7 cellular contexts compared by ENCODE assay signal in the genomic region with DNA sequence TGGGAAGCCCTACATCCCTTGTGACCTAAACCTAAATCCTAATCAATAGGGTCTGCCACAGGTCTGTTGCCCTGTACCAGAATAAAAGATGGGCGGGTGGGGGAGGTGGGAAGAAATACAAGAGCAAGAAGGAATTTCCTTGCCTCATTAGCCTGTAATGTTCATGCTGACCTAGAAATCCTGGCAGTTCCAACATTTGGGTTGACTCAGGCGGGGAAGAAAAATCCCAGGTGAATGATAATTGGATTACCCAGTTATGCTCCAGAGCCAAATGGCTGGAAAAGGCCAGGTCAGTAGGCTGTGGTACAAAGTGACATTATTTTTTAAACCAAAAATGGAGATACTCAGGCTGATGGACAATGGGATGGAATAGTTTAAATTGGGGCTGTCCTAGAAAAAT. TPM values are rescaled to one million over a fixed set of nuclear protein-coding genes. Genes with fewer than 3 reads are reported as not detected.
DNase-seq lines count a peak whose midpoint lies in the region; ATAC-seq and TF ChIP-seq lines count a peak whose summit lies in the region.

No MANE protein-coding gene starts in this region.

- H3K27me3 Mint-ChIP-seq in WTC11 (ENCODE audit: low read depth) (peaks cover 93% of the 10 kb centered on the region), glutamatergic neuron (ENCODE audit: unreplicated experiment) (peaks cover 25% of the 10 kb centered on the region)
- H3K27me3 Mint-ChIP-seq in stimulated activated memory B cell treated with anti-CD40 and anti-IgM and Interleukin-4, amounts not matched to agents 10 μg/mL and 1 μg/mL and 100 μg/mL, for 72 hours = no peaks in the 10 kb centered on the region

- no peak overlapping the region for H3K27ac ChIP-seq in HEK293 (ENCODE audit: extremely low read depth, low read depth, low read length)

- DNase-seq in WTC11 (ENCODE audit: low spot score) (no peak), glutamatergic neuron (no peak), NCI-H2196 treated with DMSO at 0.1 percent for 48 hours (lab: John Stamatoyannopoulos, UW; ENCODE audit: unreplicated experiment) (no peak), KBM-7 (no peak), NCI-H2227 (lab: John Stamatoyannopoulos, UW; ENCODE audit: unreplicated experiment) (no peak)

- peak overlapping the region; percentile 80 for H3K4me3 Mint-ChIP-seq in WTC11
- H3K4me3 Mint-ChIP-seq in glutamatergic neuron (ENCODE audit: unreplicated experiment) = peak overlapping the region; percentile 98
- H3K4me3 Mint-ChIP-seq in stimulated activated memory B cell treated with anti-CD40 and anti-IgM and Interleukin-4, amounts not matched to agents 10 μg/mL and 1 μg/mL and 100 μg/mL, for 72 hours = peak overlapping the region; percentile 95

- no peak overlapping the region for H3K27ac Mint-ChIP-seq in WTC11
- peak overlapping the region; percentile 98 for H3K27ac Mint-ChIP-seq in glutamatergic neuron (ENCODE audit: unreplicated experiment)
- H3K27ac Mint-ChIP-seq in stimulated activated memory B cell treated with anti-CD40 and anti-IgM and Interleukin-4, amounts not matched to agents 10 μg/mL and 1 μg/mL and 100 μg/mL, for 72 hours = peak overlapping the region; percentile 23

- peak overlapping the region; percentile 66 for H3K4me3 ChIP-seq in HEK293 (ENCODE audit: low read depth, low read length)

- peaks cover 17% of the 10 kb centered on the region for H3K4me1 ChIP-seq in HEK293 (ENCODE audit: control insufficient read depth, insufficient read depth, low read length)

- TF ChIP-seq CTCF in HEK293 (tag by site-specific recombination; IDR thresholded peaks at IDR 0.05) (no peak), WTC11 (IDR thresholded peaks at IDR 0.05) (no peak), glutamatergic neuron (IDR thresholded peaks at IDR 0.05; ENCODE audit: partially characterized antibody, unreplicated experiment) (no peak)

- ATAC-seq in WTC11 = no peak
- no peak for ATAC-seq in stimulated activated memory B cell treated with anti-CD40 and anti-IgM and Interleukin-4, amounts not matched to agents 10 μg/mL and 1 μg/mL and 100 μg/mL, for 72 hours

- no peaks in the 10 kb centered on the region for H3K9me3 ChIP-seq in HEK293 (ENCODE audit: control insufficient read depth, insufficient read depth, low read depth, low read length)

- H3K4me1 Mint-ChIP-seq in WTC11 = peaks cover 30% of the 10 kb centered on the region
- peaks cover 40% of the 10 kb centered on the region for H3K4me1 Mint-ChIP-seq in glutamatergic neuron (ENCODE audit: low read depth, unreplicated experiment)
- H3K4me1 Mint-ChIP-seq in stimulated activated memory B cell treated with anti-CD40 and anti-IgM and Interleukin-4, amounts not matched to agents 10 μg/mL and 1 μg/mL and 100 μg/mL, for 72 hours = peaks cover 41% of the 10 kb centered on the region

- H3K36me3 Mint-ChIP-seq in WTC11 (no peaks in the 10 kb centered on the region), glutamatergic neuron (ENCODE audit: unreplicated experiment) (peaks cover 20% of the 10 kb centered on the region)
- H3K36me3 Mint-ChIP-seq in stimulated activated memory B cell treated with anti-CD40 and anti-IgM and Interleukin-4, amounts not matched to agents 10 μg/mL and 1 μg/mL and 100 μg/mL, for 72 hours = peaks cover 11% of the 10 kb centered on the region

- CTCF ChIA-PET in HEK293 (lab: Yijun Ruan, JAX) (interaction anchor here (0.5 to 2.1 kb wide), 2 partner anchors 52 to 105 kb away, joined by 3 to 6 read pairs; no protein-coding TSS in a partner anchor), WTC11 (lab: Charles Lee) (no interaction called here)

- POLR2A ChIA-PET in HEK293 (lab: Yijun Ruan, JAX) (interaction anchor here (1.4 kb wide), 1 partner anchor 18 kb away, joined by 4 read pairs; no protein-coding TSS in a partner anchor), WTC11 (lab: Charles Lee) (no interaction called here)

- in situ Hi-C loops in KBM-7 (cut with MboI; ENCODE audit: low pct_unique_long_range_greater_than_20kb, low sequenced_read_pairs) = no loop called here

- no peaks in the 10 kb centered on the region for H3K9me3 Mint-ChIP-seq in WTC11
- H3K9me3 Mint-ChIP-seq in glutamatergic neuron (ENCODE audit: unreplicated experiment) = peaks cover 34% of the 10 kb centered on the region
- no peaks in the 10 kb centered on the region for H3K9me3 Mint-ChIP-seq in stimulated activated memory B cell treated with anti-CD40 and anti-IgM and Interleukin-4, amounts not matched to agents 10 μg/mL and 1 μg/mL and 100 μg/mL, for 72 hours

- H3K36me3 ChIP-seq in HEK293 (ENCODE audit: control insufficient read depth in 2 of 2, insufficient read depth in 1 of 2, low read length in 2 of 2) = peaks cover 0 to 34% of the 10 kb centered on the region in 2 experiments; a peak in 2 of 3 replicates

TF ChIP-seq in HEK293, 187 proteins besides CTCF, POLR2A, EP300 and RAD21:
- TF ChIP-seq ZNF311 (tag by site-specific recombination; IDR thresholded peaks at IDR 0.05; ENCODE audit: borderline replicate concordance) = no peak
- TF ChIP-seq GLIS2 (tag by site-specific recombination; IDR thresholded peaks at IDR 0.05) = no peak
- no peak for TF ChIP-seq TCF7L2 (IDR thresholded peaks at IDR 0.05; ENCODE audit: borderline replicate concordance, low read depth, low read length)
- no peak for TF ChIP-seq HOXD13 (CRISPR knock-in tag; IDR thresholded peaks at IDR 0.05; ENCODE audit: borderline replicate concordance)
- no peak for TF ChIP-seq ZNF19 (tag by site-specific recombination; IDR thresholded peaks at IDR 0.05; ENCODE audit: low read depth)
- TF ChIP-seq ZNF548 (tag by site-specific recombination; IDR thresholded peaks at IDR 0.05) = no peak
- TF ChIP-seq ZNF140 (tag by site-specific recombination; IDR thresholded peaks at IDR 0.05) = no peak
- TF ChIP-seq SALL2 (tag by site-specific recombination; IDR thresholded peaks at IDR 0.05; ENCODE audit: borderline replicate concordance) = no peak
- TF ChIP-seq PRDM1 (tag by site-specific recombination; IDR thresholded peaks at IDR 0.05) = no peak

TF ChIP-seq in WTC11, 78 proteins besides CTCF, POLR2A, EP300 and RAD21 (continues in another document):
- TF ChIP-seq, protein P1, sequence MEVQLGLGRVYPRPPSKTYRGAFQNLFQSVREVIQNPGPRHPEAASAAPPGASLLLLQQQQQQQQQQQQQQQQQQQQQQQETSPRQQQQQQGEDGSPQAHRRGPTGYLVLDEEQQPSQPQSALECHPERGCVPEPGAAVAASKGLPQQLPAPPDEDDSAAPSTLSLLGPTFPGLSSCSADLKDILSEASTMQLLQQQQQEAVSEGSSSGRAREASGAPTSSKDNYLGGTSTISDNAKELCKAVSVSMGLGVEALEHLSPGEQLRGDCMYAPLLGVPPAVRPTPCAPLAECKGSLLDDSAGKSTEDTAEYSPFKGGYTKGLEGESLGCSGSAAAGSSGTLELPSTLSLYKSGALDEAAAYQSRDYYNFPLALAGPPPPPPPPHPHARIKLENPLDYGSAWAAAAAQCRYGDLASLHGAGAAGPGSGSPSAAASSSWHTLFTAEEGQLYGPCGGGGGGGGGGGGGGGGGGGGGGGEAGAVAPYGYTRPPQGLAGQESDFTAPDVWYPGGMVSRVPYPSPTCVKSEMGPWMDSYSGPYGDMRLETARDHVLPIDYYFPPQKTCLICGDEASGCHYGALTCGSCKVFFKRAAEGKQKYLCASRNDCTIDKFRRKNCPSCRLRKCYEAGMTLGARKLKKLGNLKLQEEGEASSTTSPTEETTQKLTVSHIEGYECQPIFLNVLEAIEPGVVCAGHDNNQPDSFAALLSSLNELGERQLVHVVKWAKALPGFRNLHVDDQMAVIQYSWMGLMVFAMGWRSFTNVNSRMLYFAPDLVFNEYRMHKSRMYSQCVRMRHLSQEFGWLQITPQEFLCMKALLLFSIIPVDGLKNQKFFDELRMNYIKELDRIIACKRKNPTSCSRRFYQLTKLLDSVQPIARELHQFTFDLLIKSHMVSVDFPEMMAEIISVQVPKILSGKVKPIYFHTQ (CRISPR knock-in tag; IDR thresholded peaks at IDR 0.05) = no peak
- TF ChIP-seq, protein P2, sequence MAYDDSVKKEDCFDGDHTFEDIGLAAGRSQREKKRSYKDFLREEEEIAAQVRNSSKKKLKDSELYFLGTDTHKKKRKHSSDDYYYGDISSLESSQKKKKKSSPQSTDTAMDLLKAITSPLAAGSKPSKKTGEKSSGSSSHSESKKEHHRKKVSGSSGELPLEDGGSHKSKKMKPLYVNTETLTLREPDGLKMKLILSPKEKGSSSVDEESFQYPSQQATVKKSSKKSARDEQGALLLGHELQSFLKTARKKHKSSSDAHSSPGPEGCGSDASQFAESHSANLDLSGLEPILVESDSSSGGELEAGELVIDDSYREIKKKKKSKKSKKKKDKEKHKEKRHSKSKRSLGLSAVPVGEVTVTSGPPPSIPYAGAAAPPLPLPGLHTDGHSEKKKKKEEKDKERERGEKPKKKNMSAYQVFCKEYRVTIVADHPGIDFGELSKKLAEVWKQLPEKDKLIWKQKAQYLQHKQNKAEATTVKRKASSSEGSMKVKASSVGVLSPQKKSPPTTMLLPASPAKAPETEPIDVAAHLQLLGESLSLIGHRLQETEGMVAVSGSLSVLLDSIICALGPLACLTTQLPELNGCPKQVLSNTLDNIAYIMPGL (CRISPR knock-in tag; IDR thresholded peaks at IDR 0.05) = no peak
- TF ChIP-seq ZNF219 (CRISPR knock-in tag; IDR thresholded peaks at IDR 0.05; ENCODE audit: borderline replicate concordance) = no peak
- no peak for TF ChIP-seq NFE2L1 (CRISPR knock-in tag; IDR thresholded peaks at IDR 0.05)
- no peak for TF ChIP-seq JAZF1 (CRISPR knock-in tag; IDR thresholded peaks at IDR 0.05)
- TF ChIP-seq, protein P3, sequence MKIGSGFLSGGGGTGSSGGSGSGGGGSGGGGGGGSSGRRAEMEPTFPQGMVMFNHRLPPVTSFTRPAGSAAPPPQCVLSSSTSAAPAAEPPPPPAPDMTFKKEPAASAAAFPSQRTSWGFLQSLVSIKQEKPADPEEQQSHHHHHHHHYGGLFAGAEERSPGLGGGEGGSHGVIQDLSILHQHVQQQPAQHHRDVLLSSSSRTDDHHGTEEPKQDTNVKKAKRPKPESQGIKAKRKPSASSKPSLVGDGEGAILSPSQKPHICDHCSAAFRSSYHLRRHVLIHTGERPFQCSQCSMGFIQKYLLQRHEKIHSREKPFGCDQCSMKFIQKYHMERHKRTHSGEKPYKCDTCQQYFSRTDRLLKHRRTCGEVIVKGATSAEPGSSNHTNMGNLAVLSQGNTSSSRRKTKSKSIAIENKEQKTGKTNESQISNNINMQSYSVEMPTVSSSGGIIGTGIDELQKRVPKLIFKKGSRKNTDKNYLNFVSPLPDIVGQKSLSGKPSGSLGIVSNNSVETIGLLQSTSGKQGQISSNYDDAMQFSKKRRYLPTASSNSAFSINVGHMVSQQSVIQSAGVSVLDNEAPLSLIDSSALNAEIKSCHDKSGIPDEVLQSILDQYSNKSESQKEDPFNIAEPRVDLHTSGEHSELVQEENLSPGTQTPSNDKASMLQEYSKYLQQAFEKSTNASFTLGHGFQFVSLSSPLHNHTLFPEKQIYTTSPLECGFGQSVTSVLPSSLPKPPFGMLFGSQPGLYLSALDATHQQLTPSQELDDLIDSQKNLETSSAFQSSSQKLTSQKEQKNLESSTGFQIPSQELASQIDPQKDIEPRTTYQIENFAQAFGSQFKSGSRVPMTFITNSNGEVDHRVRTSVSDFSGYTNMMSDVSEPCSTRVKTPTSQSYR (CRISPR knock-in tag; IDR thresholded peaks at IDR 0.05) = no peak
- no peak for TF ChIP-seq ZNF138 (CRISPR knock-in tag; conservative IDR thresholded peaks at IDR 0.05)

RNA-seq across cellular contexts. Expression of a gene that starts 27.3 kb away (rescaled TPM):
- not detected in 3 replicates for total RNA-seq in WTC11 (2021)
- total RNA-seq in glutamatergic neuron (ENCODE audit: unreplicated experiment) = 0.71 TPM
